In genomic region chr17:4576729-4577322, GRCh38 we compare ENCODE assay signal across 20 cellular contexts. TPM values are rescaled to one million over a fixed set of nuclear protein-coding genes. Genes with fewer than 3 reads are reported as not detected.
DNase-seq lines count a peak whose midpoint lies in the region; ATAC-seq and TF ChIP-seq lines count a peak whose summit lies in the region.
"Had no signal": no experiment of that assay in that cellular context is flagged by ENCODE, and none has a peak within 500 bp of the region (broad histone marks: within the 10 kb centered on the region; RNA-seq: fewer than 3 reads in every experiment).

No MANE protein-coding gene starts in this region.

- CTCF ChIA-PET in HEK293 (lab: Yijun Ruan, JAX) = interaction anchor here (0.7 to 3.8 kb wide), 3 partner anchors 10 to 23 kb away, joined by 3 to 23 read pairs (median 3); no protein-coding TSS in a partner anchor

- WGBS in psoas muscle, 3 donors = 56 to 67% (median 57%) methylated on average over 14 to 18 of the region's 18 CpGs

- no peak overlapping the region for H3K27ac ChIP-seq in HEK293 (ENCODE audit: extremely low read depth, low read depth, low read length)
- H3K27ac ChIP-seq in psoas muscle = peak overlapping the region; percentile 77
- H3K27ac ChIP-seq: neutrophil, sigmoid colon had no signal

- H3K9me3 ChIP-seq in HEK293 (ENCODE audit: control insufficient read depth, insufficient read depth, low read depth, low read length) = no peaks in the 10 kb centered on the region
- H3K9me3 ChIP-seq in psoas muscle = no peaks in the 10 kb centered on the region
- H3K9me3 ChIP-seq: neutrophil, sigmoid colon, SK-N-SH had no signal

- no peaks in the 10 kb centered on the region for H3K27me3 ChIP-seq in psoas muscle (ENCODE audit: insufficient read depth in 3 of 3, low read length in 2 of 3)

- H3K36me3 ChIP-seq in HEK293 (ENCODE audit: control insufficient read depth in 2 of 2, insufficient read depth in 1 of 2, low read length in 2 of 2) = no peaks in the 10 kb centered on the region
- no peaks in the 10 kb centered on the region for H3K36me3 ChIP-seq in psoas muscle (ENCODE audit: insufficient read depth in 1 of 2, low read depth in 1 of 2)
- H3K36me3 ChIP-seq: neutrophil, sigmoid colon had no signal

- intact Hi-C loops in psoas muscle (cut with DNase I) = no loop called here

- no peak for TF ChIP-seq CTCF in HEK293 (tag by site-specific recombination; IDR thresholded peaks at IDR 0.05)
- no peak for TF ChIP-seq CTCF in psoas muscle (IDR thresholded peaks at IDR 0.05)

- no peak overlapping the region for H3K4me3 ChIP-seq in HEK293 (ENCODE audit: low read depth, low read length)
- H3K4me3 ChIP-seq in psoas muscle = peak overlapping the region; percentile 15
- H3K4me3 ChIP-seq: sigmoid colon had no signal

- POLR2A ChIA-PET in HEK293 (lab: Yijun Ruan, JAX) = no interaction called here

- DNase-seq in amniotic epithelial cell (ENCODE audit: low read depth) (peak; percentile 57), iPS-NIHi7 (ENCODE audit: extremely low spot score) (peak; percentile 86), psoas muscle (peak in 1 of 2 donors; percentile 34), NCI-H2107 treated with DMSO at 0.1 percent for 48 hours (lab: John Stamatoyannopoulos, UW; ENCODE audit: unreplicated experiment) (no peak), epidermal melanocyte (ENCODE audit: insufficient read length, low spot score) (no peak)
- DNase-seq: activated effector memory CD4-positive, alpha-beta T cell treated with Interleukin-2 at 50 U/mL for 16 hours; amniotic stem cell; COR-L47; mammary epithelial cell; NCI-H1930; NCI-H524 treated with DMSO at 0.1 percent for 48 hours; OCI-M1; sigmoid colon; SK-N-SH; T-helper 9 cell had no signal

- H3K4me1 ChIP-seq in HEK293 (ENCODE audit: control insufficient read depth, insufficient read depth, low read length) (0 out of 2 replicates have a peak, but pooled peaks cover 4% of the 10 kb centered on the region), psoas muscle (peaks cover 35% of the 10 kb centered on the region)
- H3K4me1 ChIP-seq: sigmoid colon had no signal

- ATAC-seq in psoas muscle (peak in 2 of 4 donors; percentile 31 to 56), HG03378 (IDR thresholded peaks at IDR 0.05; ENCODE audit: unreplicated experiment) (no peak)

TF ChIP-seq in HEK293, 187 proteins besides CTCF, POLR2A, EP300 and RAD21 (continues in another document):
- no peak for TF ChIP-seq ZNF10 (tag by site-specific recombination; IDR thresholded peaks at IDR 0.05)
- no peak for TF ChIP-seq ZNF248 (tag by site-specific recombination; IDR thresholded peaks at IDR 0.05)
- no peak for TF ChIP-seq ZSCAN16 (tag by site-specific recombination; IDR thresholded peaks at IDR 0.05)
- no peak for TF ChIP-seq TRIM28 (IDR thresholded peaks at IDR 0.05; ENCODE audit: borderline replicate concordance, low read length)
- no peak for TF ChIP-seq ZNF639 (tag by site-specific recombination; IDR thresholded peaks at IDR 0.05)
- TF ChIP-seq ZNF677 (tag by site-specific recombination; IDR thresholded peaks at IDR 0.05) = no peak
- no peak for TF ChIP-seq SCRT2 (tag by site-specific recombination; IDR thresholded peaks at IDR 0.05)
- 0 out of 2 replicates have a peak, but pooled peaks have one; percentile 24 for TF ChIP-seq ZBTB20 (tag by site-specific recombination; IDR thresholded peaks at IDR 0.05)
- no peak for TF ChIP-seq REST (tag by site-specific recombination; IDR thresholded peaks at IDR 0.05)
- no peak for TF ChIP-seq PRDM6 (tag by site-specific recombination; IDR thresholded peaks at IDR 0.05)
- no peak for TF ChIP-seq ZNF2 (tag by site-specific recombination; IDR thresholded peaks at IDR 0.05)
- TF ChIP-seq ZNF585B (tag by site-specific recombination; IDR thresholded peaks at IDR 0.05) = no peak
- peak; percentile 78 for TF ChIP-seq ZBTB8A (tag by site-specific recombination; IDR thresholded peaks at IDR 0.05)
- no peak for TF ChIP-seq ZNF792 (tag by site-specific recombination; IDR thresholded peaks at IDR 0.05)
- TF ChIP-seq KLF9 (tag by site-specific recombination; IDR thresholded peaks at IDR 0.05; ENCODE audit: low read depth) = no peak
- TF ChIP-seq ZNF596 (tag by site-specific recombination; IDR thresholded peaks at IDR 0.05) = no peak
- TF ChIP-seq ZIC2 (tag by site-specific recombination; IDR thresholded peaks at IDR 0.05) = peak; percentile 61
- no peak for TF ChIP-seq KLF16 (tag by site-specific recombination; IDR thresholded peaks at IDR 0.05)
- no peak for TF ChIP-seq ZNF624 (tag by site-specific recombination; IDR thresholded peaks at IDR 0.05)
- no peak for TF ChIP-seq ZNF513 (tag by site-specific recombination; IDR thresholded peaks at IDR 0.05)
- TF ChIP-seq ZFP3 (tag by site-specific recombination; IDR thresholded peaks at IDR 0.05; ENCODE audit: low read depth) = no peak
- TF ChIP-seq ZNF211 (tag by site-specific recombination; IDR thresholded peaks at IDR 0.05; ENCODE audit: low read depth) = no peak

RNA-seq across cellular contexts. Expression of gene SMTNL2, which starts 7.5 kb away (rescaled TPM):
- total RNA-seq in psoas muscle = 100 to 1,000 TPM; 248 to 524 (median 400) TPM
- polyA plus RNA-seq in psoas muscle = 100 to 1,000 TPM in 2 of 3 donors, 10 to 100 TPM in 1; 20.7 to 318 (median 210) TPM
- total RNA-seq: Daoy, mammary epithelial cell had no signal
- polyA plus RNA-seq: mammary epithelial cell, SK-N-SH had no signal

RNA-seq across cellular contexts. Expression of gene GGT6, which starts 16.4 kb away (rescaled TPM):
- total RNA-seq in psoas muscle = not detected
- polyA plus RNA-seq in psoas muscle = under 1 TPM in 1 of 3 donors, not detected in 2; 0.03 TPM
- total RNA-seq: Daoy, subcutaneous adipose tissue had no signal
- polyA plus RNA-seq: SK-N-SH had no signal

RNA-seq across cellular contexts. Expression of gene MYBBP1A, which starts 21.6 kb away (rescaled TPM):
- 10 to 100 TPM; 31.3 to 63.2 (median 46.3) TPM for total RNA-seq in psoas muscle
- polyA plus RNA-seq in psoas muscle = 10 to 100 TPM; 28.5 to 54.4 (median 35.5) TPM

Comparison
In these comparisons a context has a peak if more than half of its experiments do, and no peak if none do; other contexts are left out.
1. DNase-seq: peak in amniotic epithelial cell (single experiment) and iPS-NIHi7 (single experiment); none in NCI-H2107 treated with DMSO at 0.1 percent for 48 hours (single experiment) and epidermal melanocyte (single experiment).